18 cellular contexts compared by ENCODE assay signal in genomic region chr2:101081508-101081907, GRCh38.
"Had no signal": no experiment of that assay in that cellular context is flagged by ENCODE, and none has a peak within 500 bp of the region (broad histone marks: within the 10 kb centered on the region; RNA-seq: fewer than 3 reads in every experiment).

No MANE protein-coding gene starts in this region.

- H3K4me3 Mint-ChIP-seq: activated naive CD4-positive, alpha-beta T cell treated with anti-CD3 and anti-CD28 coated beads, Interleukin-2, amount 10 ng/mL, durations not matched to agents 7 days and 5 days; neural progenitor cell; stimulated activated memory B cell treated with anti-CD40 and anti-IgM and Interleukin-4, amounts not matched to agents 10 μg/mL and 1 μg/mL and 100 μg/mL, for 72 hours had no signal

- H3K4me3 ChIP-seq: ascending aorta, breast epithelium, neural progenitor cell, ovary, upper lobe of left lung had no signal

- H3K27ac Mint-ChIP-seq: activated naive CD4-positive, alpha-beta T cell treated with anti-CD3 and anti-CD28 coated beads, Interleukin-2, amount 10 ng/mL, durations not matched to agents 7 days and 5 days; neural progenitor cell; stimulated activated memory B cell treated with anti-CD40 and anti-IgM and Interleukin-4, amounts not matched to agents 10 μg/mL and 1 μg/mL and 100 μg/mL, for 72 hours had no signal

- H3K36me3 Mint-ChIP-seq: activated naive CD4-positive, alpha-beta T cell treated with anti-CD3 and anti-CD28 coated beads, Interleukin-2, amount 10 ng/mL, durations not matched to agents 7 days and 5 days had no signal

- DNase-seq: activated CD4-positive, alpha-beta T cell treated with anti-CD3 and anti-CD28 coated beads, Interleukin-2, amount 50 U/mL, for 48 hours; activated naive CD4-positive, alpha-beta T cell treated with anti-CD3 and anti-CD28 coated beads, Interleukin-2, amount 10 ng/mL, durations not matched to agents 7 days and 5 days; activated T-cell treated with anti-CD3 and anti-CD28 coated beads, Interleukin-2, amount 50 U/mL, for 1 hour; cerebellar nuclear complex; effector CD8-positive, alpha-beta T cell; foreskin fibroblast; glutamatergic neuron; kidney glomerular epithelial cell; midbrain; ovary; retina; stimulated activated CD4-positive, alpha-beta T cell treated with anti-CD3 and anti-CD28 coated beads, Interleukin-2, amount 100 ng/mL, for 48 hours; T-helper 1 cell; upper lobe of left lung had no signal

- H3K36me3 ChIP-seq: ascending aorta, breast epithelium, neural progenitor cell, ovary had no signal

- H3K27ac ChIP-seq: ascending aorta, neural progenitor cell, ovary, upper lobe of left lung had no signal

- H3K4me1 Mint-ChIP-seq: activated naive CD4-positive, alpha-beta T cell treated with anti-CD3 and anti-CD28 coated beads, Interleukin-2, amount 10 ng/mL, durations not matched to agents 7 days and 5 days; neural progenitor cell had no signal

- H2AFZ ChIP-seq: neural progenitor cell had no signal

- H3K9me3 ChIP-seq: ascending aorta, breast epithelium, ovary, upper lobe of left lung had no signal

- H3K27me3 ChIP-seq: ascending aorta, breast epithelium, neural progenitor cell, ovary, upper lobe of left lung had no signal

- H3K9ac ChIP-seq: neural progenitor cell had no signal

- H3K9me3 Mint-ChIP-seq: activated naive CD4-positive, alpha-beta T cell treated with anti-CD3 and anti-CD28 coated beads, Interleukin-2, amount 10 ng/mL, durations not matched to agents 7 days and 5 days; stimulated activated memory B cell treated with anti-CD40 and anti-IgM and Interleukin-4, amounts not matched to agents 10 μg/mL and 1 μg/mL and 100 μg/mL, for 72 hours had no signal

- ATAC-seq: stimulated activated memory B cell treated with anti-CD40 and anti-IgM and Interleukin-4, amounts not matched to agents 10 μg/mL and 1 μg/mL and 100 μg/mL, for 72 hours had no signal

- H3K27me3 Mint-ChIP-seq: activated naive CD4-positive, alpha-beta T cell treated with anti-CD3 and anti-CD28 coated beads, Interleukin-2, amount 10 ng/mL, durations not matched to agents 7 days and 5 days; stimulated activated memory B cell treated with anti-CD40 and anti-IgM and Interleukin-4, amounts not matched to agents 10 μg/mL and 1 μg/mL and 100 μg/mL, for 72 hours had no signal

- H3K4me1 ChIP-seq: ascending aorta, breast epithelium, neural progenitor cell had no signal

- H3K4me2 ChIP-seq: neural progenitor cell had no signal
